In the genomic region with DNA sequence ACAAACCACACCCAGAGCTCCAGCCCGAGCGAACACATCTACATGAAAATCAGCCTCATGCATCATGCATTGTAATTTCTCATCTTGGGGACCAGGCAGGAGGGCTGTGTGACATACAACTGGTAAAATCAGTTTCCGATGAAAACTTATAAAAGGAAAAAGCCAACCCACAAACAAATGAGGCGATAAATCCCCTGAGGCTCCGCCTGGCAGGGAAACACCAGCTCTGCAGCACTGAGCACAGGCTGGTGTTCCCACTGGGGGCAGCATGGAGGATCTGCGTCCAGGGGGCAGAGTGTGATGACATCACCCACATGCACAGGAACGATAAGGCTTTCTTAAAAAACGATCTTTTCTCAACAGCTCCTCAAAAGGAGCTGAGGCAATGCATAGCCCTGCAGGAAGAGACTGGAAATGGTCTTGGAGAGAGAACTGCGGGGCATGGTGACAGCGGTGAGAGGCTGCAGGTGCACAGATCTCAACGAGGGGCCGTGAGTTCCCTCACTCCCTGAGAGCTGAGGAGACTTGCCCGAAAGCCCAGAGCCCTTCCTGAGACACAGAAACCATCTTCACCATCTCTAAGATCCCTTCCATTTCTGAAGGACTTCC, we compare ENCODE assay signal across 8 cellular contexts. TPM values are rescaled to one million over a fixed set of nuclear protein-coding genes. Genes with fewer than 3 reads are reported as not detected.
DNase-seq lines count a peak whose midpoint lies in the region; ATAC-seq and TF ChIP-seq lines count a peak whose summit lies in the region.

No MANE protein-coding gene starts in this region.

- no peaks in the 10 kb centered on the region for H3K27me3 Mint-ChIP-seq in activated naive CD4-positive, alpha-beta T cell treated with anti-CD3 and anti-CD28 coated beads, Interleukin-2, amount 10 ng/mL, durations not matched to agents 7 days and 5 days
- H3K27me3 Mint-ChIP-seq in activated CD4-positive, alpha-beta memory T cell treated with anti-CD3 and anti-CD28 coated beads for 36 hours: no peaks in the 10 kb centered on the region
- no peaks in the 10 kb centered on the region for H3K27me3 Mint-ChIP-seq in stimulated activated naive B cell treated with anti-CD40 and anti-IgM and Interleukin-4, amounts not matched to agents 10 μg/mL and 1 μg/mL and 100 μg/mL, for 72 hours

- H3K27me3 ChIP-seq in iPS-15b (ENCODE audit: control insufficient read depth, insufficient read depth, low read length): no peaks in the 10 kb centered on the region

- no peaks in the 10 kb centered on the region for H3K9me3 ChIP-seq in iPS-15b (ENCODE audit: control insufficient read depth, insufficient read depth, low read length)

- POLR2A ChIA-PET in activated CD4-positive, alpha-beta memory T cell treated with anti-CD3 and anti-CD28 coated beads for 36 hours (lab: Charles Lee): no interaction called here

- peaks cover 15% of the 10 kb centered on the region for H3K4me1 ChIP-seq in iPS-15b (ENCODE audit: control insufficient read depth, insufficient read depth, low read length)

- H3K4me3 Mint-ChIP-seq in activated naive CD4-positive, alpha-beta T cell treated with anti-CD3 and anti-CD28 coated beads, Interleukin-2, amount 10 ng/mL, durations not matched to agents 7 days and 5 days: no peak overlapping the region
- H3K4me3 Mint-ChIP-seq in activated CD4-positive, alpha-beta memory T cell treated with anti-CD3 and anti-CD28 coated beads for 36 hours: no peak overlapping the region
- peak overlapping the region; percentile 68 to 69 for H3K4me3 Mint-ChIP-seq in stimulated activated naive B cell treated with anti-CD40 and anti-IgM and Interleukin-4, amounts not matched to agents 10 μg/mL and 1 μg/mL and 100 μg/mL, for 72 hours

- peak overlapping the region; percentile 24 for H3K9ac ChIP-seq in iPS-15b (ENCODE audit: low read depth, low read length)

- CTCF ChIA-PET in activated naive CD4-positive, alpha-beta T cell treated with anti-CD3 and anti-CD28 coated beads, Interleukin-2, amount 10 ng/mL, durations not matched to agents 7 days and 5 days (lab: Charles Lee): no interaction called here
- CTCF ChIA-PET in activated CD4-positive, alpha-beta memory T cell treated with anti-CD3 and anti-CD28 coated beads for 36 hours (lab: Charles Lee): interaction anchor here (1.3 to 3.3 kb wide), 3 partner anchors 11 to 108 kb away, joined by 3 to 21 read pairs (median 3); partner anchors contain the start of genes CHAF1A and SH3GL1

- peaks cover 83% of the 10 kb centered on the region for H3K4me1 Mint-ChIP-seq in activated naive CD4-positive, alpha-beta T cell treated with anti-CD3 and anti-CD28 coated beads, Interleukin-2, amount 10 ng/mL, durations not matched to agents 7 days and 5 days
- H3K4me1 Mint-ChIP-seq in activated CD4-positive, alpha-beta memory T cell treated with anti-CD3 and anti-CD28 coated beads for 36 hours (ENCODE audit: low read depth): peaks cover 66% of the 10 kb centered on the region
- peaks cover 75 to 99% of the 10 kb centered on the region in 2 donors for H3K4me1 Mint-ChIP-seq in stimulated activated naive B cell treated with anti-CD40 and anti-IgM and Interleukin-4, amounts not matched to agents 10 μg/mL and 1 μg/mL and 100 μg/mL, for 72 hours

- H3K9me3 Mint-ChIP-seq in activated naive CD4-positive, alpha-beta T cell treated with anti-CD3 and anti-CD28 coated beads, Interleukin-2, amount 10 ng/mL, durations not matched to agents 7 days and 5 days: no peaks in the 10 kb centered on the region
- no peaks in the 10 kb centered on the region for H3K9me3 Mint-ChIP-seq in activated CD4-positive, alpha-beta memory T cell treated with anti-CD3 and anti-CD28 coated beads for 36 hours
- no peaks in the 10 kb centered on the region for H3K9me3 Mint-ChIP-seq in stimulated activated naive B cell treated with anti-CD40 and anti-IgM and Interleukin-4, amounts not matched to agents 10 μg/mL and 1 μg/mL and 100 μg/mL, for 72 hours

- H3K4me3 ChIP-seq in iPS-15b (ENCODE audit: low read depth, low read length): peak overlapping the region; percentile 8

- peaks cover 4% of the 10 kb centered on the region for H3K36me3 ChIP-seq in iPS-15b (ENCODE audit: control insufficient read depth, insufficient read depth, low read length)

- no peak for DNase-seq in activated naive CD4-positive, alpha-beta T cell treated with anti-CD3 and anti-CD28 coated beads, Interleukin-2, amount 10 ng/mL, durations not matched to agents 7 days and 5 days
- no peak for DNase-seq in activated naive CD4-positive, alpha-beta T cell treated with Interleukin-2 at 50 U/mL for 16 hours
- DNase-seq in activated CD4-positive, alpha-beta memory T cell treated with anti-CD3 and anti-CD28 coated beads for 36 hours: no peak
- peak; percentile 89 for DNase-seq in stimulated activated naive B cell treated with anti-CD40 and anti-IgM and Interleukin-4, amounts not matched to agents 10 μg/mL and 1 μg/mL and 100 μg/mL, for 72 hours
- no peak for DNase-seq in 8988T

- ATAC-seq in stimulated activated naive B cell treated with anti-CD40 and anti-IgM and Interleukin-4, amounts not matched to agents 10 μg/mL and 1 μg/mL and 100 μg/mL, for 72 hours (replicated peaks): peak; percentile 72 to 73
- ATAC-seq in HG02571 (IDR thresholded peaks at IDR 0.05; ENCODE audit: unreplicated experiment): no peak

- TF ChIP-seq RAD21 in Ishikawa (IDR thresholded peaks at IDR 0.05; ENCODE audit: low read depth): no peak

- intact Hi-C loops in activated CD4-positive, alpha-beta memory T cell treated with anti-CD3 and anti-CD28 coated beads for 36 hours (cut with micrococcal nuclease): no loop called here

- H3K27ac Mint-ChIP-seq in activated naive CD4-positive, alpha-beta T cell treated with anti-CD3 and anti-CD28 coated beads, Interleukin-2, amount 10 ng/mL, durations not matched to agents 7 days and 5 days: peak overlapping the region; percentile 37
- H3K27ac Mint-ChIP-seq in activated CD4-positive, alpha-beta memory T cell treated with anti-CD3 and anti-CD28 coated beads for 36 hours: peak overlapping the region; percentile 25
- peak overlapping the region; percentile 97 for H3K27ac Mint-ChIP-seq in stimulated activated naive B cell treated with anti-CD40 and anti-IgM and Interleukin-4, amounts not matched to agents 10 μg/mL and 1 μg/mL and 100 μg/mL, for 72 hours

- no peak for TF ChIP-seq EP300 in Ishikawa (IDR thresholded peaks at IDR 0.05; ENCODE audit: borderline replicate concordance)

- H3K36me3 Mint-ChIP-seq in activated naive CD4-positive, alpha-beta T cell treated with anti-CD3 and anti-CD28 coated beads, Interleukin-2, amount 10 ng/mL, durations not matched to agents 7 days and 5 days: peaks cover 45% of the 10 kb centered on the region
- H3K36me3 Mint-ChIP-seq in activated CD4-positive, alpha-beta memory T cell treated with anti-CD3 and anti-CD28 coated beads for 36 hours: no peaks in the 10 kb centered on the region
- H3K36me3 Mint-ChIP-seq in stimulated activated naive B cell treated with anti-CD40 and anti-IgM and Interleukin-4, amounts not matched to agents 10 μg/mL and 1 μg/mL and 100 μg/mL, for 72 hours: peaks cover 32 to 40% of the 10 kb centered on the region in 2 donors

TF ChIP-seq in Ishikawa, 13 proteins besides CTCF, POLR2A, EP300 and RAD21 (continues in another document):
- TF ChIP-seq NFIC (IDR thresholded peaks at IDR 0.05) (no peak), TAF1 (IDR thresholded peaks at IDR 0.05; ENCODE audit: low read depth) (peak; percentile 29; the same call in 1 of the 2 replicates), CREB1 (IDR thresholded peaks at IDR 0.05; ENCODE audit: low read depth) (no peak), FOXM1 (IDR thresholded peaks at IDR 0.05; ENCODE audit: borderline replicate concordance, low read depth) (no peak; the same call in 1 of the 2 replicates), TEAD4 (IDR thresholded peaks at IDR 0.05) (no peak), CEBPB (IDR thresholded peaks at IDR 0.05) (no peak; the same call in 1 of the 2 replicates), ZBTB7A (IDR thresholded peaks at IDR 0.05; ENCODE audit: low read depth) (no peak), TCF12 (IDR thresholded peaks at IDR 0.05; ENCODE audit: low read depth) (no peak)
- TF ChIP-seq, protein P1, sequence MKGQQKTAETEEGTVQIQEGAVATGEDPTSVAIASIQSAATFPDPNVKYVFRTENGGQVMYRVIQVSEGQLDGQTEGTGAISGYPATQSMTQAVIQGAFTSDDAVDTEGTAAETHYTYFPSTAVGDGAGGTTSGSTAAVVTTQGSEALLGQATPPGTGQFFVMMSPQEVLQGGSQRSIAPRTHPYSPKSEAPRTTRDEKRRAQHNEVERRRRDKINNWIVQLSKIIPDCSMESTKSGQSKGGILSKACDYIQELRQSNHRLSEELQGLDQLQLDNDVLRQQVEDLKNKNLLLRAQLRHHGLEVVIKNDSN (IDR thresholded peaks at IDR 0.05): no peak
- TF ChIP-seq, protein P2, sequence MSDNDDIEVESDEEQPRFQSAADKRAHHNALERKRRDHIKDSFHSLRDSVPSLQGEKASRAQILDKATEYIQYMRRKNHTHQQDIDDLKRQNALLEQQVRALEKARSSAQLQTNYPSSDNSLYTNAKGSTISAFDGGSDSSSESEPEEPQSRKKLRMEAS (IDR thresholded peaks at IDR 0.05): peak; percentile 8; the same call in 1 of the 2 replicates

RNA-seq across cellular contexts. Expression of gene SH3GL1, which starts 24.6 kb away (rescaled TPM):
- total RNA-seq in activated CD4-positive, alpha-beta memory T cell treated with anti-CD3 and anti-CD28 coated beads for 36 hours: 10 to 100 TPM; 38.1 to 42.0 TPM

RNA-seq across cellular contexts. Expression of gene CHAF1A, which starts 26.7 kb away (rescaled TPM):
- total RNA-seq in activated CD4-positive, alpha-beta memory T cell treated with anti-CD3 and anti-CD28 coated beads for 36 hours: 10 to 100 TPM; 61.6 to 63.5 TPM

RNA-seq across cellular contexts. Expression of gene MPND, which starts 32.4 kb away (rescaled TPM):
- 10 to 100 TPM; 19.6 to 22.6 TPM for total RNA-seq in activated CD4-positive, alpha-beta memory T cell treated with anti-CD3 and anti-CD28 coated beads for 36 hours

RNA-seq across cellular contexts. Expression of gene STAP2, which starts 37.1 kb away (rescaled TPM):
- total RNA-seq in activated CD4-positive, alpha-beta memory T cell treated with anti-CD3 and anti-CD28 coated beads for 36 hours: 1 to 10 TPM; 9.1 to 9.4 TPM

Comparison
In these comparisons a context has a peak if more than half of its experiments do, and no peak if none do; other contexts are left out.
1. H3K27ac Mint-ChIP-seq: peak in every context shown above with its lines; median percentile 97 in stimulated activated naive B cell treated with anti-CD40 and anti-IgM and Interleukin-4, amounts not matched to agents 10 μg/mL and 1 μg/mL and 100 μg/mL, for 72 hours; 37 in activated naive CD4-positive, alpha-beta T cell treated with anti-CD3 and anti-CD28 coated beads, Interleukin-2, amount 10 ng/mL, durations not matched to agents 7 days and 5 days; 25 in activated CD4-positive, alpha-beta memory T cell treated with anti-CD3 and anti-CD28 coated beads for 36 hours.
2. H3K4me3 Mint-ChIP-seq: peak in stimulated activated naive B cell treated with anti-CD40 and anti-IgM and Interleukin-4, amounts not matched to agents 10 μg/mL and 1 μg/mL and 100 μg/mL, for 72 hours (2 of 2); none in activated naive CD4-positive, alpha-beta T cell treated with anti-CD3 and anti-CD28 coated beads, Interleukin-2, amount 10 ng/mL, durations not matched to agents 7 days and 5 days (single experiment) and activated CD4-positive, alpha-beta memory T cell treated with anti-CD3 and anti-CD28 coated beads for 36 hours (single experiment).